Comparison of ENCODE assay signal across 8 cellular contexts in genomic region chr2:135985826-135986393, GRCh38. TPM values are rescaled to one million over a fixed set of nuclear protein-coding genes. Genes with fewer than 3 reads are reported as not detected.
DNase-seq lines count a peak whose midpoint lies in the region; ATAC-seq and TF ChIP-seq lines count a peak whose summit lies in the region.

No MANE protein-coding gene starts in this region.

- H3K4me3 ChIP-seq in MG63: peak overlapping the region; percentile 96
- peak overlapping the region; percentile 94 for H3K4me3 ChIP-seq in fibroblast of mammary gland (ENCODE audit: control insufficient read depth, low read depth, low read length)
- peak overlapping the region; percentile 91 for H3K4me3 ChIP-seq in rectal smooth muscle tissue (ENCODE audit: low read length)

- H3K27me3 ChIP-seq in MG63 (no peaks in the 10 kb centered on the region), rectal smooth muscle tissue (ENCODE audit: control insufficient read depth, insufficient read depth, low read length) (no peaks in the 10 kb centered on the region)

- H3K9me3 ChIP-seq in MG63: no peaks in the 10 kb centered on the region

- H3K4me3 Mint-ChIP-seq in Calu3 (ENCODE audit: low read depth, unreplicated experiment): peak overlapping the region; percentile 85
- H3K4me3 Mint-ChIP-seq in activated CD8-positive, alpha-beta memory T cell treated with anti-CD3 and anti-CD28 coated beads, Interleukin-2, amount 10 ng/mL, durations not matched to agents 7 days and 5 days: peak overlapping the region; percentile 94

- intact Hi-C loops in Calu3 (cut with micrococcal nuclease; ENCODE audit: unreplicated experiment): loop anchor here (1.0 kb wide), 1 partner anchor 130 kb away; no protein-coding TSS in a partner anchor

- DNase-seq in Calu3: no peak
- no peak for DNase-seq in MG63
- peak; percentile 82 for DNase-seq in activated CD8-positive, alpha-beta memory T cell treated with anti-CD3 and anti-CD28 coated beads, Interleukin-2, amount 10 ng/mL, durations not matched to agents 7 days and 5 days
- no peak for DNase-seq in fibroblast of mammary gland (ENCODE audit: low read depth)
- DNase-seq in NCI-H510A treated with DMSO at 0.1 percent for 48 hours (lab: John Stamatoyannopoulos, UW): no peak
- no peak for DNase-seq in NCI-H1105 treated with DMSO at 0.1 percent for 48 hours (lab: John Stamatoyannopoulos, UW)

- peak overlapping the region; percentile 90 for H3K27ac ChIP-seq in rectal smooth muscle tissue (ENCODE audit: low read depth, low read length)

- H3K4me1 ChIP-seq in rectal smooth muscle tissue (ENCODE audit: control insufficient read depth, insufficient read depth, low read length): peaks cover 5% of the 10 kb centered on the region

- H3K36me3 ChIP-seq in MG63 (peaks cover 24% of the 10 kb centered on the region), rectal smooth muscle tissue (ENCODE audit: control insufficient read depth, insufficient read depth, low read length) (no peaks in the 10 kb centered on the region)

- no peak for TF ChIP-seq CTCF in Calu3 (IDR thresholded peaks at IDR 0.05; ENCODE audit: unreplicated experiment)
- no peak for TF ChIP-seq CTCF in fibroblast of mammary gland (conservative IDR thresholded peaks at IDR 0.05; ENCODE audit: control insufficient read depth, insufficient read depth, low read depth, low read length)

- ATAC-seq in GM21786 (IDR thresholded peaks at IDR 0.05; ENCODE audit: unreplicated experiment): peak; percentile 37
- peak; percentile 57 for ATAC-seq in activated CD8-positive, alpha-beta memory T cell treated with anti-CD3 and anti-CD28 coated beads, Interleukin-2, amount 10 ng/mL, durations not matched to agents 7 days and 5 days

- TSS peak; percentile 55 for BruUV-seq in Calu3 (replicated peaks; lab: Mats Ljungman, UMichigan)

- no peaks in the 10 kb centered on the region for H3K9me3 Mint-ChIP-seq in Calu3 (ENCODE audit: low read depth, unreplicated experiment)
- H3K9me3 Mint-ChIP-seq in activated CD8-positive, alpha-beta memory T cell treated with anti-CD3 and anti-CD28 coated beads, Interleukin-2, amount 10 ng/mL, durations not matched to agents 7 days and 5 days (ENCODE audit: low read depth): no peaks in the 10 kb centered on the region

- no peaks in the 10 kb centered on the region for H3K4me1 Mint-ChIP-seq in Calu3 (ENCODE audit: low read depth, unreplicated experiment)
- peaks cover 43% of the 10 kb centered on the region for H3K4me1 Mint-ChIP-seq in activated CD8-positive, alpha-beta memory T cell treated with anti-CD3 and anti-CD28 coated beads, Interleukin-2, amount 10 ng/mL, durations not matched to agents 7 days and 5 days

- peak overlapping the region; percentile 94 for H3K27ac Mint-ChIP-seq in Calu3 (ENCODE audit: unreplicated experiment)
- peak overlapping the region; percentile 96 for H3K27ac Mint-ChIP-seq in activated CD8-positive, alpha-beta memory T cell treated with anti-CD3 and anti-CD28 coated beads, Interleukin-2, amount 10 ng/mL, durations not matched to agents 7 days and 5 days

- CTCF ChIA-PET in Calu3 (lab: Charles Lee): interaction anchor here (0.6 kb wide), 1 partner anchor 22 kb away, joined by 6 read pairs; no protein-coding TSS in a partner anchor
- CTCF ChIA-PET in activated CD8-positive, alpha-beta memory T cell treated with anti-CD3 and anti-CD28 coated beads, Interleukin-2, amount 10 ng/mL, durations not matched to agents 7 days and 5 days (lab: Charles Lee): interaction anchor here (1.2 to 1.7 kb wide), 3 partner anchors 67 to 398 kb away, joined by 3 to 5 read pairs (median 4); no protein-coding TSS in a partner anchor

- H3K9ac ChIP-seq in rectal smooth muscle tissue (ENCODE audit: low read length): peak overlapping the region; percentile 86

- peaks cover 34% of the 10 kb centered on the region for H3K36me3 Mint-ChIP-seq in Calu3 (ENCODE audit: insufficient read depth, unreplicated experiment)
- H3K36me3 Mint-ChIP-seq in activated CD8-positive, alpha-beta memory T cell treated with anti-CD3 and anti-CD28 coated beads, Interleukin-2, amount 10 ng/mL, durations not matched to agents 7 days and 5 days: peaks cover 42% of the 10 kb centered on the region

- no peaks in the 10 kb centered on the region for H3K27me3 Mint-ChIP-seq in Calu3 (ENCODE audit: unreplicated experiment)
- H3K27me3 Mint-ChIP-seq in activated CD8-positive, alpha-beta memory T cell treated with anti-CD3 and anti-CD28 coated beads, Interleukin-2, amount 10 ng/mL, durations not matched to agents 7 days and 5 days: no peaks in the 10 kb centered on the region

RNA-seq across cellular contexts. Expression of gene DARS1, which starts 0.5 kb away (rescaled TPM):
- 57.5 and 63.3 TPM in 2 replicates for total RNA-seq in Calu3 (2022)
- 107 and 135 TPM in 2 replicates for total RNA-seq in MG63 (2014; rRNA removed; shearing (Covaris generic); ENCODE audit: low replicate concordance)
- total RNA-seq in activated CD8-positive, alpha-beta memory T cell treated with anti-CD3 and anti-CD28 coated beads, Interleukin-2, amount 10 ng/mL, durations not matched to agents 7 days and 5 days: 100 to 1,000 TPM in 1 of 2 experiments, 10 to 100 TPM in 1; 94.0 to 109 TPM
